In genomic region chr2:219331560-219332213, GRCh38 we compare ENCODE assay signal across 11 cellular contexts. TPM values are rescaled to one million over a fixed set of nuclear protein-coding genes. Genes with fewer than 3 reads are reported as not detected.
DNase-seq lines count a peak whose midpoint lies in the region; ATAC-seq and TF ChIP-seq lines count a peak whose summit lies in the region.
"Had no signal": no experiment of that assay in that cellular context is flagged by ENCODE, and none has a peak within 500 bp of the region (broad histone marks: within the 10 kb centered on the region; RNA-seq: fewer than 3 reads in every experiment).

No MANE protein-coding gene starts in this region.

- no peaks in the 10 kb centered on the region for H3K9me1 ChIP-seq in IMR-90 (ENCODE audit: insufficient read depth, low read length)

- H2BK5ac ChIP-seq in IMR-90 (ENCODE audit: low read depth, low read length, poor library complexity, severe bottlenecking), result no peak overlapping the region

- no peak overlapping the region for H4K8ac ChIP-seq in IMR-90 (ENCODE audit: low read depth in 2 of 2, low read length in 2 of 2)

- TF ChIP-seq CTCF in A673 (conservative IDR thresholded peaks at IDR 0.05; ENCODE audit: low read depth, low read length) (no peak), IMR-90 (conservative IDR thresholded peaks at IDR 0.05; ENCODE audit: low read depth, low read length) (no peak), lower lobe of right lung (IDR thresholded peaks at IDR 0.05) (no peak), spleen (IDR thresholded peaks at IDR 0.05 in 8 of 11, conservative IDR thresholded peaks at IDR 0.05 in 3 of 11) (no peak)

- no peak overlapping the region for H3K4ac ChIP-seq in IMR-90 (ENCODE audit: low read depth, low read length)

- POLR2A ChIA-PET in A673 (lab: Charles Lee; ENCODE audit: low non-redundant PET), result no interaction called here
- POLR2A ChIA-PET in IMR-90 (lab: Charles Lee; ENCODE audit: unreplicated experiment), result no interaction called here

- 37% methylated on average over 5 of the region's 39 CpGs; no CpG with 5 or more reads in 1 of the 2 experiments for WGBS in IMR-90 (ENCODE audit: extremely low coverage in 2 of 2, insufficient read length in 1 of 2), 2 experiments
- WGBS in spleen, 5 donors, result 14 to 29% (median 19%) methylated on average over 33 to 39 of the region's 39 CpGs

- H3K9ac ChIP-seq in IMR-90 (ENCODE audit: low read depth, low read length), result no peak overlapping the region

- peaks cover 91% of the 10 kb centered on the region for H3K27me3 ChIP-seq in A673 (replicated peaks; ENCODE audit: insufficient read depth, low read depth, low read length, poor library complexity)
- peaks cover 63% of the 10 kb centered on the region for H3K27me3 ChIP-seq in IMR-90 (ENCODE audit: control insufficient read depth, insufficient read depth, low read length)
- peaks cover 54% of the 10 kb centered on the region for H3K27me3 ChIP-seq in lower lobe of right lung (ENCODE audit: low read depth)
- peaks cover 3 to 83% (median 36%) of the 10 kb centered on the region in 7 donors for H3K27me3 ChIP-seq in spleen (replicated peaks in 1 of 7)

- H3K18ac ChIP-seq in IMR-90 (ENCODE audit: low read depth, low read length), result no peak overlapping the region

- H2AK5ac ChIP-seq in IMR-90 (ENCODE audit: low read depth, low read length), result no peak overlapping the region

- no peaks in the 10 kb centered on the region for H3K4me1 ChIP-seq in A673 (ENCODE audit: insufficient read depth, low read length, poor library complexity, severe bottlenecking)
- H3K4me1 ChIP-seq in IMR-90 (ENCODE audit: control insufficient read depth, insufficient read depth, low read length), result no peaks in the 10 kb centered on the region
- H3K4me1 ChIP-seq in lower lobe of right lung, result no peaks in the 10 kb centered on the region
- H3K4me1 ChIP-seq in spleen, result peaks cover 0 to 3% (median 0%) of the 10 kb centered on the region in 6 donors

- H4K91ac ChIP-seq in IMR-90 (ENCODE audit: insufficient read depth, low read depth, low read length), result no peak overlapping the region

- ATAC-seq in IMR-90 (ENCODE audit: low read depth) (peak; percentile 97), lower lobe of right lung (peak; percentile 61 to 80), GM18519 (IDR thresholded peaks at IDR 0.05; ENCODE audit: low FRiP score, unreplicated experiment) (no peak)

- H3K9me3 ChIP-seq in A673 (ENCODE audit: low read depth, low read length, poor library complexity, severe bottlenecking) (no peaks in the 10 kb centered on the region), IMR-90 (ENCODE audit: control insufficient read depth, insufficient read depth, low read length) (peaks cover 6% of the 10 kb centered on the region), lower lobe of right lung (no peaks in the 10 kb centered on the region), spleen (peaks cover 0 to 18% (median 14%) of the 10 kb centered on the region in 8 donors)

- intact Hi-C loops in A673 (cut with micrococcal nuclease; ENCODE audit: unreplicated experiment), result no loop called here
- intact Hi-C loops in IMR-90 (cut with micrococcal nuclease), result no loop called here
- intact Hi-C loops in lower lobe of right lung (cut with DNase I), result no loop called here
- intact Hi-C loops in spleen (cut with DNase I; ENCODE audit: low total_unique reads), result no loop called here

- H3K27ac ChIP-seq in A673 (ENCODE audit: low read depth, low read length, poor library complexity, severe bottlenecking) (no peak overlapping the region), IMR-90 (ENCODE audit: insufficient read depth, low read length) (no peak overlapping the region), lower lobe of right lung (no peak overlapping the region), spleen (no peak overlapping the region)
- H3K27ac ChIP-seq: skin epidermis had no signal

- H3K23ac ChIP-seq in IMR-90 (ENCODE audit: low read depth, low read length), result no peak overlapping the region

- peak overlapping the region; percentile 48 for H3K4me2 ChIP-seq in IMR-90 (ENCODE audit: low read depth, low read length)

- no peak overlapping the region for H3K4me3 ChIP-seq in A673 (ENCODE audit: low read depth, low read length, poor library complexity, severe bottlenecking)
- no peak overlapping the region for H3K4me3 ChIP-seq in IMR-90 (ENCODE audit: insufficient read depth, low read depth, low read length)
- no peak overlapping the region for H3K4me3 ChIP-seq in lower lobe of right lung
- no peak overlapping the region for H3K4me3 ChIP-seq in spleen
- H3K4me3 ChIP-seq: skin epidermis had no signal

- no peak for TF ChIP-seq RAD21 in IMR-90 (IDR thresholded peaks at IDR 0.05; ENCODE audit: low read length)

- H3K14ac ChIP-seq in IMR-90 (replicated peaks; ENCODE audit: low read depth, low read length), result no peak overlapping the region

- H3K56ac ChIP-seq in IMR-90 (ENCODE audit: extremely low read depth, insufficient read depth, low read length), result no peak overlapping the region

- H3K79me1 ChIP-seq in IMR-90 (ENCODE audit: low read depth in 1 of 2, low read length in 2 of 2), result no peaks in the 10 kb centered on the region

- no peak overlapping the region for H2BK120ac ChIP-seq in IMR-90 (ENCODE audit: low read depth, low read length)

- peak overlapping the region; percentile 69 for H2AFZ ChIP-seq in IMR-90 (replicated peaks; ENCODE audit: low read length, poor library complexity)

- in situ Hi-C loops in IMR-90 (cut with MboI; ENCODE audit: low sequenced_read_pairs), result no loop called here

- H4K20me1 ChIP-seq in IMR-90 (ENCODE audit: insufficient read depth, low read length), result no peaks in the 10 kb centered on the region

- H2BK15ac ChIP-seq in IMR-90 (ENCODE audit: low read depth, low read length), result no peak overlapping the region

- dilution Hi-C loops in IMR-90 (cut with HindIII; ENCODE audit: low sequenced_read_pairs, unreplicated experiment), result no loop called here

- no peak overlapping the region for H2BK20ac ChIP-seq in IMR-90 (ENCODE audit: low read depth, low read length)

- no peak for TF ChIP-seq POLR2A in IMR-90 (IDR thresholded peaks at IDR 0.05; ENCODE audit: low read depth, low read length)
- TF ChIP-seq POLR2A in spleen (IDR thresholded peaks at IDR 0.05), result no peak

- H3K36me3 ChIP-seq in A673 (ENCODE audit: insufficient read depth, low read length, poor library complexity, severe bottlenecking) (no peaks in the 10 kb centered on the region), IMR-90 (ENCODE audit: control insufficient read depth, insufficient read depth, low read length) (no peaks in the 10 kb centered on the region), lower lobe of right lung (no peaks in the 10 kb centered on the region), spleen (no peaks in the 10 kb centered on the region)

- no peak overlapping the region for H4K5ac ChIP-seq in IMR-90 (ENCODE audit: low read depth, low read length)

- BruUV-seq in A673 (replicated peaks; lab: Mats Ljungman, UMichigan) (no TSS peak), IMR-90 (replicated peaks; lab: Mats Ljungman, UMichigan) (no TSS peak)

- H2AK9ac ChIP-seq in IMR-90 (replicated peaks; ENCODE audit: low read depth, low read length, poor library complexity), result no peak overlapping the region

- DNase-seq in A673 (ENCODE audit: low spot score), result peak; percentile 33
- DNase-seq in IMR-90, result peak; percentile 21
- DNase-seq in ecto neural progenitor cell (ENCODE audit: low spot score), result peak; percentile 82
- no peak for DNase-seq in lower lobe of right lung
- DNase-seq in DMS53 treated with DMSO at 0.1 percent for 48 hours (lab: John Stamatoyannopoulos, UW; ENCODE audit: unreplicated experiment), result no peak
- DNase-seq in SW 1271 (lab: John Stamatoyannopoulos, UW), result no peak
- no peak for DNase-seq in spleen

- CTCF ChIA-PET in A673 (lab: Charles Lee) (no interaction called here), IMR-90 (lab: Yijun Ruan, JAX) (no interaction called here)

TF ChIP-seq in IMR-90, 13 proteins besides CTCF, POLR2A, EP300 and RAD21 (continues in another document):
- TF ChIP-seq SMC3 (IDR thresholded peaks at IDR 0.05; ENCODE audit: low read depth, low read length), result no peak
- TF ChIP-seq MXI1 (IDR thresholded peaks at IDR 0.05; ENCODE audit: borderline replicate concordance, low read depth, low read length), result peak; percentile 85
- peak; percentile 26; the same call in 1 of the 2 replicates for TF ChIP-seq MAZ (IDR thresholded peaks at IDR 0.05; ENCODE audit: borderline replicate concordance, low read depth, low read length)
- no peak for TF ChIP-seq NFE2L2 (IDR thresholded peaks at IDR 0.05; ENCODE audit: low read depth, low read length)

RNA-seq across cellular contexts. Expression of gene RESP18, which starts 0.9 kb away (rescaled TPM):
- total RNA-seq in A673 (2021) (not detected in 2 replicates), IMR-90 (2012; rRNA removed) (not detected in 2 replicates), lower lobe of right lung (not detected), spleen (under 1 TPM in 1 of 7 donors, not detected in 6; 0.83 TPM)
- polyA plus RNA-seq in IMR-90 (2012; rRNA removed) (not detected in 2 replicates), spleen (not detected)
- polyA plus RNA-seq in IMR-90 (2012; cell fraction: cytosol; rRNA removed), result not detected in 2 replicates
- polyA plus RNA-seq in IMR-90 (2012; cell fraction: nucleus; rRNA removed; ENCODE audit: low replicate concordance), result not detected in 2 replicates
- total RNA-seq: CD4-positive, alpha-beta memory T cell; ureter had no signal
- polyA plus RNA-seq: CD4-positive, alpha-beta memory T cell had no signal

RNA-seq across cellular contexts. Expression of gene PTPRN, which starts 22.5 kb away (rescaled TPM):
- total RNA-seq in A673 (2021) (0.30 TPM in 1 of 2 replicates, not detected in the other), IMR-90 (2012; rRNA removed) (4.4 and 5.2 TPM in 2 replicates), lower lobe of right lung (not detected), spleen (not detected)
- polyA plus RNA-seq in IMR-90 (2012; rRNA removed) (21.4 and 22.0 TPM in 2 replicates), spleen (under 1 TPM in 2 of 3 donors, not detected in 1; 0.06 to 0.12 TPM)
- 16.3 and 28.2 TPM in 2 replicates for polyA plus RNA-seq in IMR-90 (2012; cell fraction: cytosol; rRNA removed)
- polyA plus RNA-seq in IMR-90 (2012; cell fraction: nucleus; rRNA removed; ENCODE audit: low replicate concordance), result 20.4 and 43.0 TPM in 2 replicates
- total RNA-seq: CD4-positive, alpha-beta memory T cell; ureter had no signal

RNA-seq across cellular contexts. Expression of gene DNAJB2, which starts 52.5 kb away (rescaled TPM):
- total RNA-seq in A673 (2021), result 24.4 and 24.6 TPM in 2 replicates
- total RNA-seq in IMR-90 (2012; rRNA removed), result 30.6 and 43.0 TPM in 2 replicates
- 45.8 and 50.7 TPM in 2 replicates for polyA plus RNA-seq in IMR-90 (2012; rRNA removed)
- 48.2 and 52.0 TPM in 2 replicates for polyA plus RNA-seq in IMR-90 (2012; cell fraction: cytosol; rRNA removed)
- 150 and 169 TPM in 2 replicates for polyA plus RNA-seq in IMR-90 (2012; cell fraction: nucleus; rRNA removed; ENCODE audit: low replicate concordance)
- 76.6 TPM for total RNA-seq in lower lobe of right lung
- total RNA-seq in spleen, result 10 to 100 TPM; 35.0 to 64.4 (median 54.0) TPM
- 10 to 100 TPM; 31.4 to 67.2 (median 43.2) TPM for polyA plus RNA-seq in spleen

RNA-seq across cellular contexts. Expression of gene DNPEP, which starts 56.0 kb away (rescaled TPM):
- total RNA-seq in A673 (2021), result 69.2 and 83.0 TPM in 2 replicates
- 74.7 and 89.4 TPM in 2 replicates for total RNA-seq in IMR-90 (2012; rRNA removed)
- polyA plus RNA-seq in IMR-90 (2012; rRNA removed), result 74.2 and 75.1 TPM in 2 replicates
- 40.9 and 81.3 TPM in 2 replicates for polyA plus RNA-seq in IMR-90 (2012; cell fraction: cytosol; rRNA removed)
- 134 and 230 TPM in 2 replicates for polyA plus RNA-seq in IMR-90 (2012; cell fraction: nucleus; rRNA removed; ENCODE audit: low replicate concordance)
- 79.5 TPM for total RNA-seq in lower lobe of right lung
- total RNA-seq in spleen, result 10 to 100 TPM; 46.7 to 65.8 (median 59.2) TPM
- polyA plus RNA-seq in spleen, result 10 to 100 TPM; 74.4 to 92.8 (median 91.7) TPM

Comparison
In these comparisons a context has a peak if more than half of its experiments do, and no peak if none do; other contexts are left out.
1. DNase-seq: peak in A673 (single experiment), IMR-90 (single experiment) and ecto neural progenitor cell (single experiment); none in lower lobe of right lung (single experiment), DMS53 treated with DMSO at 0.1 percent for 48 hours (single experiment), SW 1271 (0 of 2) and spleen (single experiment).